In the genomic region with DNA sequence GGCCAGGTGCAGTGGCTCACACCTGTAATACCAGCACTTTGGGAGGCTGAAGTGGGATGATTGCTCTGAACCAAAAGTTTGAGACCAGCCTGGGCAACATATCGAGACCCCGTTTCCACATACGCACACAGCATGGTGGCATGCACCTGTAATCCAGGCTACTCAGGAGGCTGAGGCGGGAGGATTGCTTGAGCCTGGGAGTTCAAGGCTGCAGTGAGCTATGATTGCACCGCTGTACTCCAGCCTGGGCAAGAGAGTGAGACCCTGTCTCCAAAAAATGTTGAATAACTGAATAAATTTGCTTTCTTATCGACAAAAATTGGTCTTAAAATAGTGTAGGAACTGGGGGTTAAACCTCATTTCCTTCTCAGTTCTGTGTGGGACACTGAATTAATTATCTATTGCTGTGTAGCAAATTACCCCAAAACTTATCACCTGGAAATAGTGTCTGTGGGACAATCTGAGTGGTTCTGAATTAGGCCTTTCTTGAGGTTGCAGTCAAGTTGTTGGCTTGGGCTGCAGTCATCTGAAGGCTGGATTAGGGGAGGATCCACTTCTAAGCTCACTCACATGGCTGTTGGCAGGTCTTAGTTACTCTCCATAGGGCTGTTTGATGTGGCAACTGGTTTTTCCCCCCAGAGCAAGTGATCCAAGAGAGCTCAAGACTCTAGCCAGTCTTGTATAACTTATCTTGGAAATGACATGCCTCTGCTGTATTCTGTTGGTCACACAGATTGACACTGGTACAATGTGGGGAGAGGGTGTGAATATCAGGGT, we compare ENCODE assay signal across 10 cellular contexts. TPM values are rescaled to one million over a fixed set of nuclear protein-coding genes. Genes with fewer than 3 reads are reported as not detected.
DNase-seq lines count a peak whose midpoint lies in the region; TF ChIP-seq lines count a peak whose summit lies in the region.
"Had no signal": no experiment of that assay in that cellular context is flagged by ENCODE, and none has a peak within 500 bp of the region (broad histone marks: within the 10 kb centered on the region; RNA-seq: fewer than 3 reads in every experiment).

No MANE protein-coding gene starts in this region.

- H3K4me1 Mint-ChIP-seq in glutamatergic neuron (ENCODE audit: low read depth, unreplicated experiment) = peaks cover 16% of the 10 kb centered on the region
- H3K4me1 Mint-ChIP-seq in stimulated activated naive CD8-positive, alpha-beta T cell treated with anti-CD3 and anti-CD28 coated beads, Interleukin-15, Interleukin-2, amounts not matched to agents 100 ng/mL and 50 ng/mL, for 24 hours (ENCODE audit: low read depth) = peaks cover 89% of the 10 kb centered on the region

- no peaks in the 10 kb centered on the region for H3K36me3 Mint-ChIP-seq in glutamatergic neuron (ENCODE audit: unreplicated experiment)
- no peaks in the 10 kb centered on the region for H3K36me3 Mint-ChIP-seq in stimulated activated naive CD8-positive, alpha-beta T cell treated with anti-CD3 and anti-CD28 coated beads, Interleukin-15, Interleukin-2, amounts not matched to agents 100 ng/mL and 50 ng/mL, for 24 hours (ENCODE audit: low read depth)

- H3K27me3 Mint-ChIP-seq in glutamatergic neuron (ENCODE audit: unreplicated experiment) = peaks cover 11% of the 10 kb centered on the region
- no peaks in the 10 kb centered on the region for H3K27me3 Mint-ChIP-seq in stimulated activated naive CD8-positive, alpha-beta T cell treated with anti-CD3 and anti-CD28 coated beads, Interleukin-15, Interleukin-2, amounts not matched to agents 100 ng/mL and 50 ng/mL, for 24 hours

- no peak for TF ChIP-seq CTCF in VCaP (conservative IDR thresholded peaks at IDR 0.05)
- TF ChIP-seq CTCF in glutamatergic neuron (IDR thresholded peaks at IDR 0.05; ENCODE audit: partially characterized antibody, unreplicated experiment) = no peak

- peak overlapping the region; percentile 94 for H3K4me3 Mint-ChIP-seq in glutamatergic neuron (ENCODE audit: unreplicated experiment)
- H3K4me3 Mint-ChIP-seq in stimulated activated naive CD8-positive, alpha-beta T cell treated with anti-CD3 and anti-CD28 coated beads, Interleukin-15, Interleukin-2, amounts not matched to agents 100 ng/mL and 50 ng/mL, for 24 hours = peak overlapping the region; percentile 83

- peak; percentile 11 for DNase-seq in activated CD4-positive, alpha-beta T cell treated with anti-CD3 and anti-CD28 coated beads for 48 hours
- DNase-seq in activated CD4-positive, alpha-beta T cell treated with anti-CD3 and anti-CD28 coated beads for 4 hours = no peak
- DNase-seq in glutamatergic neuron (no peak), NCI-H2227 (lab: John Stamatoyannopoulos, UW; ENCODE audit: unreplicated experiment) (no peak), NCI-H1092 treated with DMSO at 0.1 percent for 48 hours (lab: John Stamatoyannopoulos, UW) (no peak)
- DNase-seq in central memory CD4-positive, alpha-beta T cell = no peak
- DNase-seq: body of pancreas had no signal

- H3K27ac ChIP-seq in VCaP = peak overlapping the region; percentile 84
- H3K27ac ChIP-seq: parathyroid adenoma had no signal

- H3K9me3 Mint-ChIP-seq in glutamatergic neuron (ENCODE audit: unreplicated experiment) = peaks cover 18% of the 10 kb centered on the region
- H3K9me3 Mint-ChIP-seq in stimulated activated naive CD8-positive, alpha-beta T cell treated with anti-CD3 and anti-CD28 coated beads, Interleukin-15, Interleukin-2, amounts not matched to agents 100 ng/mL and 50 ng/mL, for 24 hours = no peaks in the 10 kb centered on the region

- H3K27ac Mint-ChIP-seq in glutamatergic neuron (ENCODE audit: unreplicated experiment) = peak overlapping the region; percentile 97
- no peak overlapping the region for H3K27ac Mint-ChIP-seq in stimulated activated naive CD8-positive, alpha-beta T cell treated with anti-CD3 and anti-CD28 coated beads, Interleukin-15, Interleukin-2, amounts not matched to agents 100 ng/mL and 50 ng/mL, for 24 hours

RNA-seq across cellular contexts. Expression of gene SNX30, which starts 2.0 kb away (rescaled TPM):
- total RNA-seq in glutamatergic neuron (ENCODE audit: unreplicated experiment) = 41.7 TPM

RNA-seq across cellular contexts. Expression of gene INIP, which starts 34.6 kb away (rescaled TPM):
- total RNA-seq in glutamatergic neuron (ENCODE audit: unreplicated experiment) = 17.6 TPM
